ENCODE assay signal across 8 cellular contexts in the genomic region with DNA sequence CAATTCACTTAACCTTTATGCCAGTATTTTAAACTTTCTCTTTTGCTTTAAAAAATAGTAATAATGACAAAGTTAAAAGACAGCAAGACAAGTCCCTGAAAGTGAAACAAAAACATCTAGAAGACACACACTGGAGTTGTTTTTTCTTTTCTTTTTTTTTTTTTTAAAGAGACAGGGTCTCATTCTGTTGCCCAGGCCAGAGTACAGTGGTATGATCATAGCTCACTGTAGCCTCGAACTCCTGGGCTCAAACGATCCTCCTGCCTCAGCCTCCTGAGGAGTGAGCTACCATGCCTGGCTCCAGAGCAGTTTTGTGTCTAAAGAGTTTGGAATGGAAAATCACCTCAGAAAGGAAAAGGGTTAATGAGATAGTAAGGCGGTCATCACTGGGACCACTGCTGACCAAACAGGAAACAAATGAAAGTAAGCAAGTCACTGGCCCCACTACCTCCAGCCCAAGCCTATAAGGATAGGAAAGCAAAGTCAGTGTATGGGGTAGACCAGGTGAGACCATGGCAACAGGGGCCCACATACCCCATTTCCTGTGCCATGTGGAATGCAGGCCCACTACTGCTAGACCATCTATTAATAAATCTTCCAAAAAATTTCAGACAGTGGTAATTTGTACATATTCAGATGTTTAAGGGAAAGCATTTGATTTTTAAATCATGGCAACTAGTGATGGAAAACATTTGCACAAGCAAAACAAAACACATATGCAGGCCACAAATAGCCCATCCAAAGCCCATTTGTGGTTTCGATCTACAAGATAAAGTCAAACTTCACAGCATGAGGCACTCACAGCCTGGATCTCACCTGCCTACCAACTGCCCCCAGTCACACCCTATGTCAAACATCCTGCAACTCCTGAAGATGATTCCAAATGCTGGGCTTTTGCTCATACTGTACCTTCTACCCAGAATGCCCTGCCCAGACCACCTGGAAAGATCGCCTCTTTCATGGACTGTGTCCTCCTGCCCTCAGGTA.
A peak's percentile ranks its signal among the peaks of the same experiment; 100 is the strongest.
DNase-seq lines count a peak whose midpoint lies in the region; ATAC-seq, FAIRE-seq and TF ChIP-seq lines count a peak whose summit lies in the region.

No MANE protein-coding gene starts in this region.

- DNase-seq in GM12892 (ENCODE audit: insufficient read length) = no peak
- peak; percentile 65 for DNase-seq in Karpas-422
- peak; percentile 25 to 40 (median 26) for DNase-seq in immature natural killer cell
- DNase-seq in NCI-H345 (lab: John Stamatoyannopoulos, UW) = no peak
- DNase-seq in RKO (ENCODE audit: low spot score) = no peak
- DNase-seq in caudate nucleus (lab: John Stamatoyannopoulos, UW) = no peak
- no peak for DNase-seq in NCI-H446 treated with DMSO at 0.1 percent for 48 hours (lab: John Stamatoyannopoulos, UW)

- TF ChIP-seq POLR2A in GM12892 (IDR thresholded peaks at IDR 0.05; ENCODE audit: low read depth, low read length) = no peak

- peaks cover 17 to 30% of the 10 kb centered on the region in 2 donors for H3K4me1 Mint-ChIP-seq in immature natural killer cell

- H3K4me3 ChIP-seq in Karpas-422 (ENCODE audit: low read length) = peak overlapping the region; percentile 38

- peaks cover 91% of the 10 kb centered on the region for H3K79me2 ChIP-seq in Karpas-422 (ENCODE audit: low read length)

- peak; percentile 65 for FAIRE-seq in GM12892 (lab: Jason Lieb, UNC)

- H3K27ac ChIP-seq in Karpas-422 (ENCODE audit: low read length) (peak overlapping the region; percentile 99), caudate nucleus (ENCODE audit: low read depth, low read length) (no peak overlapping the region)

- H3K9me3 Mint-ChIP-seq in immature natural killer cell = peaks cover 8 to 18% (median 11%) of the 10 kb centered on the region in 6 donors

- H2AFZ ChIP-seq in Karpas-422 (ENCODE audit: low read length) = no peak overlapping the region

- no peaks in the 10 kb centered on the region for H3K27me3 ChIP-seq in Karpas-422 (ENCODE audit: low read length)

- peak overlapping the region; percentile 65 to 94 (median 90) for H3K27ac Mint-ChIP-seq in immature natural killer cell

- H3K9me3 ChIP-seq in Karpas-422 (ENCODE audit: low read length) = peaks cover 7% of the 10 kb centered on the region; the same call in 1 of the 2 replicates

- peaks cover 0 to 11% (median 0%) of the 10 kb centered on the region in 3 donors for H3K36me3 Mint-ChIP-seq in immature natural killer cell

- peaks cover 70% of the 10 kb centered on the region for H3K4me1 ChIP-seq in Karpas-422 (ENCODE audit: low read length)

- ATAC-seq in GM21717 (IDR thresholded peaks at IDR 0.05; ENCODE audit: unreplicated experiment) = peak; percentile 71

- peaks cover 41% of the 10 kb centered on the region for H3K36me3 ChIP-seq in Karpas-422 (ENCODE audit: insufficient read depth, low read length)

- peak overlapping the region; percentile 73 for H3K9ac ChIP-seq in Karpas-422 (ENCODE audit: low read length)

- H3K4me2 ChIP-seq in Karpas-422 (ENCODE audit: low read depth, low read length, poor library complexity, severe bottlenecking) = peak overlapping the region; percentile 80

- peak overlapping the region; percentile 77 to 88 (median 84) for H3K4me3 Mint-ChIP-seq in immature natural killer cell

- H3K27me3 Mint-ChIP-seq in immature natural killer cell (ENCODE audit: low read depth in 3 of 3) = peaks cover 0 to 2% (median 0%) of the 10 kb centered on the region in 3 donors

- H4K20me1 ChIP-seq in Karpas-422 (ENCODE audit: insufficient read depth, low read depth, low read length) = no peaks in the 10 kb centered on the region

- no peaks in the 10 kb centered on the region for H3K9me2 ChIP-seq in Karpas-422 (replicated peaks; ENCODE audit: insufficient read depth, low read length)

Comparison
In these comparisons a context has a peak if more than half of its experiments do, and no peak if none do; other contexts are left out.
1. DNase-seq: peak in Karpas-422 (single experiment) and immature natural killer cell (3 of 3); none in GM12892 (single experiment), NCI-H345 (single experiment), RKO (single experiment), caudate nucleus (0 of 61) and NCI-H446 treated with DMSO at 0.1 percent for 48 hours (single experiment).